In the genomic region with DNA sequence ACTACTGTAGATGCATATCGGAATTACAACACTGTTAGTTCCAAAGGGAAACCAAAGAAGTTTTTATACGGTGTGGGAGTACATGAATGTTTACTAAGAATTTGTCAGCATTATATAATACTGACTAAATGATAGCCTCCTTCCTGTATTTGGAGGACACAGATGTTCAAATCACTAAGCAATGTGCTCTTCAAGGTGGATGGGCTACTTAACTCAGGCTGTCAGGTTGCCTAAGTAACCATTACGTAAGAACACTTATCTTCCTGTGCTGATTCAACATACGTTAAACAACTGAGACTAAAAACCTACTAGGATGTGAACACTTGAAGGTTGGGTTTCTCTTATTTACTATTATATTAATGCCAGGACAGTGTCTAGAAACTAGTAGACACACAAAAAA, we compare ENCODE assay signal across 10 cellular contexts.
A peak's percentile ranks its signal among the peaks of the same experiment; 100 is the strongest.
DNase-seq lines count a peak whose midpoint lies in the region; ATAC-seq, FAIRE-seq and TF ChIP-seq lines count a peak whose summit lies in the region.
"Had no signal": no experiment of that assay in that cellular context is flagged by ENCODE, and none has a peak within 500 bp of the region (broad histone marks: within the 10 kb centered on the region; RNA-seq: fewer than 3 reads in every experiment).

No MANE protein-coding gene starts in this region.

- H3K4me3 ChIP-seq in bronchial epithelial cell (ENCODE audit: low read depth, low read length): no peak overlapping the region

- DNase-seq in H4 (ENCODE audit: low spot score) (peak; percentile 41), NCI-H2227 treated with DMSO at 0.1 percent for 48 hours (lab: John Stamatoyannopoulos, UW) (peak; percentile 3), bronchial epithelial cell (ENCODE audit: low read depth) (peak; percentile 98), non-pigmented ciliary epithelial cell (ENCODE audit: low read depth) (peak; percentile 26), NCI-H1048 (lab: John Stamatoyannopoulos, UW) (no peak), SW 1271 (lab: John Stamatoyannopoulos, UW) (no peak)
- no peak for DNase-seq in central memory CD4-positive, alpha-beta T cell
- DNase-seq: activated naive CD4-positive, alpha-beta T cell treated with anti-CD3 and anti-CD28 coated beads, Interleukin-2, amount 10 ng/mL, durations not matched to agents 7 days and 5 days; left colon had no signal

- H3K36me3 ChIP-seq in bronchial epithelial cell (ENCODE audit: control insufficient read depth, insufficient read depth, low read length): no peaks in the 10 kb centered on the region

- no peak for TF ChIP-seq CTCF in bronchial epithelial cell (IDR thresholded peaks at IDR 0.05; ENCODE audit: insufficient read depth, low read length, severe bottlenecking)

- no peak for ATAC-seq in HG03135 (IDR thresholded peaks at IDR 0.05; ENCODE audit: unreplicated experiment)
- ATAC-seq: left colon had no signal

- FAIRE-seq in bronchial epithelial cell (lab: Jason Lieb, UNC): peak; percentile 77

- H3K27me3 ChIP-seq in bronchial epithelial cell (ENCODE audit: control insufficient read depth, insufficient read depth, low read length): no peaks in the 10 kb centered on the region

Comparison
In these comparisons a context has a peak if more than half of its experiments do, and no peak if none do; other contexts are left out.
1. DNase-seq: peak in H4 (single experiment), NCI-H2227 treated with DMSO at 0.1 percent for 48 hours (single experiment), bronchial epithelial cell (single experiment) and non-pigmented ciliary epithelial cell (single experiment); none in NCI-H1048 (single experiment), central memory CD4-positive, alpha-beta T cell (single experiment) and SW 1271 (0 of 2).